Comparison of ENCODE assay signal across 1 cellular context in the genomic region with DNA sequence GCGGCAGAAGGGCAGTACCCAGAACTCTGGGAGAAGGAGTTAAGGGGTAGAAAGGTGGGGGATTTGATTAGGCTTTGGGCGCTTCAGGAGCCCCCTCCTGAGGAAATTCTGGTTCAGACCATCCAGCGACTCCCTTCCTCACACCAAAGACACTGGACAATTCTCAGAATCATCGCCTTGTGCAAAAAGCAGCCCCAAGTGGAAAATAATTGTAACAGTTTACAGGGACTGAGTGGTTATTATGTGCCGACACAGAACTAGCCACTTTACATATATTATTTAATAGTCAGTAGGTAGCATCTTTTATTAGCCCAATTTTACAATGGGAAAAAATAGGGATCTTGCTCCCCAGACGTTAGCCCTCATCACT.
TF ChIP-seq lines count a peak whose summit lies in the region.

No MANE protein-coding gene starts in this region.

TF ChIP-seq in liver, 16 proteins besides CTCF, POLR2A, EP300 and RAD21 (continued from another document):
- TF ChIP-seq REST (IDR thresholded peaks at IDR 0.05) (no peak), HNF4A (conservative IDR thresholded peaks at IDR 0.05) (no peak), ZBTB33 (IDR thresholded peaks at IDR 0.05) (no peak), FOXA2 (IDR thresholded peaks at IDR 0.05) (no peak)
